In the genomic region with DNA sequence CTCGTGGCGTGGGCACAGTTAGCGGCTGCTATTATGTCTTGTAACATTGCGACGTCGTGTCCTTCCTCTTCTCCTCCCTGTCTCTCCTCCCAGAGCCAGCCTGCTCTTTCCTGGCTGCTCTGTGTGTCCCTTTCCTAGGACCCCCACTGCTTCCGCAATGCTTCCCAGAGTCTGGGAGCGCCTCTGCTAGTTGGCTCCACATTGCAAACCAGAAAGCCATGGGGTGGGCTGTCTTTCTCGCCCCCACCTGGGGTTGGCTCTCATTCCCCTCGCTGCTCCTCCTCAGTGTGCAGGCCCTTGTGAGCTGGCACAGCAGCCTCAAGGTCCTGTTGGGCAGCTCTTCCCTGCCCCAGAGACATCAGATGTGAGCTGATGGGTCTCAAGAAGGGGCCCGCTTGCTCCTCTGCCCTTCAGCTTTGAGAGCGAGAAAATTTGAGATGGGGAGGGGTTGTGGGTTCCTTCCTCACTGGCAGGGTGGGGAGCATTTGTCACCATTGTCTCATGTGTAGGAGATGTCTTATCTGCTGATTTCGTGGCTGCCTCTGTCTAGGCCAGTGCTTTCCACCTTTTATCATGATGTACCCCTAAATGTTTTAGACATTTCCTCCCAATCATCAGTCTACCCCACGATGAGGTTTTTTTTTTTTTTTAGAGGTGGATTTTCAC, we compare ENCODE assay signal across 24 cellular contexts. TPM values are rescaled to one million over a fixed set of nuclear protein-coding genes. Genes with fewer than 3 reads are reported as not detected.
"Had no signal": no experiment of that assay in that cellular context is flagged by ENCODE, and none has a peak within 500 bp of the region (broad histone marks: within the 10 kb centered on the region; RNA-seq: fewer than 3 reads in every experiment).

No MANE protein-coding gene starts in this region.

- H3K27ac Mint-ChIP-seq: activated naive CD4-positive, alpha-beta T cell treated with anti-CD3 and anti-CD28 coated beads, Interleukin-2, amount 50 U/mL, for 24 hours; mesothelial cell of epicardium; nephron progenitor cell; progenitor cell of endocrine pancreas; T-helper 2 cell treated with Interferon-gamma antibody and Interleukin-4, amounts not matched to agents 5 μg/mL and 100 μg/mL, for 36 hours had no signal

- H3K27ac ChIP-seq: ascending aorta, epithelial cell of prostate, foreskin keratinocyte, lower lobe of right lung, vagina had no signal

- FAIRE-seq: islet of Langerhans had no signal

- H3K27me3 ChIP-seq: ascending aorta, vagina had no signal

- H3K36me3 ChIP-seq: ascending aorta, lower lobe of right lung, vagina had no signal

- H3K36me3 Mint-ChIP-seq: activated naive CD4-positive, alpha-beta T cell treated with anti-CD3 and anti-CD28 coated beads, Interleukin-2, amount 50 U/mL, for 24 hours; mesothelial cell of epicardium had no signal

- H3K4me3 ChIP-seq: ascending aorta, lower lobe of right lung, skin epidermis, vagina had no signal

- ATAC-seq: lower lobe of right lung; stimulated activated naive CD8-positive, alpha-beta T cell treated with anti-CD3 and anti-CD28 coated beads, Interleukin-15, amount 100 ng/mL, for 72 hours had no signal

- DNase-seq: activated CD4-positive, alpha-beta T cell treated with anti-CD3 and anti-CD28 coated beads, Interleukin-2, amount 50 U/mL, for 1 hour; activated CD4-positive, CD25-positive, alpha-beta regulatory T cell treated with anti-CD3 and anti-CD28 coated beads, Interleukin-2, amount 50 U/mL, for 72 hours; activated CD8-positive, alpha-beta memory T cell treated with anti-CD3 and anti-CD28 coated beads for 24 hours; activated CD8-positive, alpha-beta memory T cell treated with anti-CD3 and anti-CD28 coated beads, Interleukin-2, amount 50 U/mL, for 48 hours; activated gamma-delta T cell; dermis blood vessel endothelial cell; effector memory CD4-positive, alpha-beta T cell; foreskin keratinocyte; hippocampal formation; left cardiac atrium; lower lobe of right lung; nephron progenitor cell; occipital lobe; stimulated activated naive CD8-positive, alpha-beta T cell treated with anti-CD3 and anti-CD28 coated beads, Interleukin-15, amount 100 ng/mL, for 72 hours; trophoblast cell had no signal

- H3K4me3 Mint-ChIP-seq: activated naive CD4-positive, alpha-beta T cell treated with anti-CD3 and anti-CD28 coated beads, Interleukin-2, amount 50 U/mL, for 24 hours; mesothelial cell of epicardium; nephron progenitor cell; stimulated activated naive CD8-positive, alpha-beta T cell treated with anti-CD3 and anti-CD28 coated beads, Interleukin-15, amount 100 ng/mL, for 72 hours; T-helper 2 cell treated with Interferon-gamma antibody and Interleukin-4, amounts not matched to agents 5 μg/mL and 100 μg/mL, for 36 hours had no signal

- H3K9me3 ChIP-seq: ascending aorta, lower lobe of right lung, vagina had no signal

- H3K9me3 Mint-ChIP-seq: activated naive CD4-positive, alpha-beta T cell treated with anti-CD3 and anti-CD28 coated beads, Interleukin-2, amount 50 U/mL, for 24 hours; mesothelial cell of epicardium; nephron progenitor cell; stimulated activated naive CD8-positive, alpha-beta T cell treated with anti-CD3 and anti-CD28 coated beads, Interleukin-15, amount 100 ng/mL, for 72 hours; T-helper 2 cell treated with Interferon-gamma antibody and Interleukin-4, amounts not matched to agents 5 μg/mL and 100 μg/mL, for 36 hours had no signal

RNA-seq across cellular contexts. Expression of gene ADAMTS14, which starts 3.3 kb away (rescaled TPM):
- total RNA-seq: foreskin keratinocyte, vagina had no signal
